ENCODE assay signal across 8 cellular contexts in genomic region chr2:151601803-151602202, GRCh38.
DNase-seq lines count a peak whose midpoint lies in the region; ATAC-seq, FAIRE-seq and TF ChIP-seq lines count a peak whose summit lies in the region.
"Not testable (repeated sequence)": the region's sequence is repeated elsewhere in the genome, so short reads cannot be mapped to it uniquely, and the experiment has no call there.

No MANE protein-coding gene starts in this region.

- H4K5ac ChIP-seq in IMR-90 (ENCODE audit: low read depth, low read length): not testable (repeated sequence)

- POLR2A ChIA-PET in CD8-positive, alpha-beta T cell (lab: Charles Lee); IMR-90 (lab: Charles Lee; ENCODE audit: unreplicated experiment); activated CD8-positive, alpha-beta T cell treated with anti-CD3 and anti-CD28 coated beads for 36 hours (lab: Charles Lee): not testable (repeated sequence)

- H3K27ac ChIP-seq in CD8-positive, alpha-beta T cell (ENCODE audit: low read depth, low read length); IMR-90 (ENCODE audit: insufficient read depth, low read length); lung (ENCODE audit: low read depth in 1 of 2, low read length in 1 of 2); gastrocnemius medialis: not testable (repeated sequence)

- not testable (repeated sequence) for H3K79me1 ChIP-seq in IMR-90 (ENCODE audit: low read depth in 1 of 2, low read length in 2 of 2)

- not testable (repeated sequence) for DNase-seq in CD8-positive, alpha-beta T cell; IMR-90; activated CD8-positive, alpha-beta T cell treated with anti-CD3 and anti-CD28 coated beads for 36 hours; frontal cortex (ENCODE audit: low spot score in 2 of 2); lung (ENCODE audit: low spot score); gastrocnemius medialis

- TF ChIP-seq CTCF in CD8-positive, alpha-beta T cell (IDR thresholded peaks at IDR 0.05); IMR-90 (conservative IDR thresholded peaks at IDR 0.05; ENCODE audit: low read depth, low read length); activated CD8-positive, alpha-beta T cell treated with anti-CD3 and anti-CD28 coated beads for 36 hours (IDR thresholded peaks at IDR 0.05); lung (IDR thresholded peaks at IDR 0.05; ENCODE audit: control extremely low read depth, extremely low read depth); gastrocnemius medialis (IDR thresholded peaks at IDR 0.05 in 4 of 5, conservative IDR thresholded peaks at IDR 0.05 in 1 of 5): not testable (repeated sequence)

- no CpG with 5 or more reads among the region's 4 CpGs for WGBS in IMR-90 (ENCODE audit: extremely low coverage in 2 of 2, insufficient read length in 1 of 2), 2 experiments
- no CpG with 5 or more reads among the region's 4 CpGs for WGBS in lung, 2 donors

- H3K4me3 ChIP-seq in CD8-positive, alpha-beta T cell (ENCODE audit: low read depth, low read length); IMR-90 (ENCODE audit: insufficient read depth, low read depth, low read length); lung; gastrocnemius medialis: not testable (repeated sequence)

- not testable (repeated sequence) for TF ChIP-seq RAD21 in IMR-90 (IDR thresholded peaks at IDR 0.05; ENCODE audit: low read length)

- not testable (repeated sequence) for H3K14ac ChIP-seq in IMR-90 (replicated peaks; ENCODE audit: low read depth, low read length)

- not testable (repeated sequence) for H2BK120ac ChIP-seq in IMR-90 (ENCODE audit: low read depth, low read length)

- CTCF ChIA-PET in CD8-positive, alpha-beta T cell (lab: Charles Lee); IMR-90 (lab: Yijun Ruan, JAX); activated CD8-positive, alpha-beta T cell treated with anti-CD3 and anti-CD28 coated beads for 36 hours (lab: Charles Lee): not testable (repeated sequence)

- not testable (repeated sequence) for H3K4me3 Mint-ChIP-seq in CD8-positive, alpha-beta T cell; activated CD8-positive, alpha-beta T cell treated with anti-CD3 and anti-CD28 coated beads for 36 hours

- not testable (repeated sequence) for H3K36me3 ChIP-seq in CD8-positive, alpha-beta T cell (ENCODE audit: insufficient read depth, low read length); IMR-90 (ENCODE audit: control insufficient read depth, insufficient read depth, low read length); lung (ENCODE audit: control insufficient read depth in 2 of 2, insufficient read depth in 2 of 2, low read length in 2 of 2); gastrocnemius medialis

- not testable (repeated sequence) for H2AK5ac ChIP-seq in IMR-90 (ENCODE audit: low read depth, low read length)

- H2AK9ac ChIP-seq in IMR-90 (replicated peaks; ENCODE audit: low read depth, low read length, poor library complexity): not testable (repeated sequence)

- not testable (repeated sequence) for H3K27me3 Mint-ChIP-seq in CD8-positive, alpha-beta T cell (ENCODE audit: low read depth); activated CD8-positive, alpha-beta T cell treated with anti-CD3 and anti-CD28 coated beads for 36 hours

- intact Hi-C loops in CD8-positive, alpha-beta T cell (cut with DNase I, micrococcal nuclease); IMR-90 (cut with micrococcal nuclease); activated CD8-positive, alpha-beta T cell treated with anti-CD3 and anti-CD28 coated beads for 36 hours (cut with micrococcal nuclease); gastrocnemius medialis (cut with DNase I; ENCODE audit: low total_unique reads): not testable (repeated sequence)

- not testable (repeated sequence) for H4K91ac ChIP-seq in IMR-90 (ENCODE audit: insufficient read depth, low read depth, low read length)

- not testable (repeated sequence) for H2AFZ ChIP-seq in IMR-90 (replicated peaks; ENCODE audit: low read length, poor library complexity)

- not testable (repeated sequence) for H3K9me3 ChIP-seq in CD8-positive, alpha-beta T cell (ENCODE audit: low read length); IMR-90 (ENCODE audit: control insufficient read depth, insufficient read depth, low read length); lung (ENCODE audit: control insufficient read depth in 2 of 2, insufficient read depth in 1 of 2, low read length in 1 of 2); gastrocnemius medialis

- not testable (repeated sequence) for H4K8ac ChIP-seq in IMR-90 (ENCODE audit: low read depth in 2 of 2, low read length in 2 of 2)

- not testable (repeated sequence) for H2BK15ac ChIP-seq in IMR-90 (ENCODE audit: low read depth, low read length)

- H3K23ac ChIP-seq in IMR-90 (ENCODE audit: low read depth, low read length): not testable (repeated sequence)

- H4K20me1 ChIP-seq in IMR-90 (ENCODE audit: insufficient read depth, low read length): not testable (repeated sequence)

- not testable (repeated sequence) for H3K4me1 Mint-ChIP-seq in CD8-positive, alpha-beta T cell (ENCODE audit: low read depth); activated CD8-positive, alpha-beta T cell treated with anti-CD3 and anti-CD28 coated beads for 36 hours (ENCODE audit: low read depth)

- not testable (repeated sequence) for H3K9me3 Mint-ChIP-seq in CD8-positive, alpha-beta T cell; activated CD8-positive, alpha-beta T cell treated with anti-CD3 and anti-CD28 coated beads for 36 hours

- H3K9ac ChIP-seq in IMR-90 (ENCODE audit: low read depth, low read length): not testable (repeated sequence)

- H2BK5ac ChIP-seq in IMR-90 (ENCODE audit: low read depth, low read length, poor library complexity, severe bottlenecking): not testable (repeated sequence)

- not testable (repeated sequence) for H3K4ac ChIP-seq in IMR-90 (ENCODE audit: low read depth, low read length)

- not testable (repeated sequence) for H3K36me3 Mint-ChIP-seq in CD8-positive, alpha-beta T cell; activated CD8-positive, alpha-beta T cell treated with anti-CD3 and anti-CD28 coated beads for 36 hours (ENCODE audit: low read depth)

- H3K4me2 ChIP-seq in IMR-90 (ENCODE audit: low read depth, low read length): not testable (repeated sequence)

- FAIRE-seq in frontal cortex (lab: Jason Lieb, UNC): peak; percentile 77

- H3K4me1 ChIP-seq in CD8-positive, alpha-beta T cell (ENCODE audit: insufficient read depth, low read length); IMR-90 (ENCODE audit: control insufficient read depth, insufficient read depth, low read length); lung (ENCODE audit: control insufficient read depth in 2 of 2, insufficient read depth in 2 of 2, low read length in 2 of 2); gastrocnemius medialis: not testable (repeated sequence)

- H3K27ac Mint-ChIP-seq in CD8-positive, alpha-beta T cell; activated CD8-positive, alpha-beta T cell treated with anti-CD3 and anti-CD28 coated beads for 36 hours: not testable (repeated sequence)

- peak; percentile 74 for ATAC-seq in CD8-positive, alpha-beta T cell
- peak; percentile 54 for ATAC-seq in GM21381 (IDR thresholded peaks at IDR 0.05; ENCODE audit: unreplicated experiment)
- ATAC-seq in HG02852 (IDR thresholded peaks at IDR 0.05; ENCODE audit: unreplicated experiment): peak; percentile 48
- ATAC-seq in IMR-90 (ENCODE audit: low read depth): peak; percentile 83
- ATAC-seq in activated CD8-positive, alpha-beta T cell treated with anti-CD3 and anti-CD28 coated beads for 36 hours: peak; percentile 66
- ATAC-seq in lung (ENCODE audit: insufficient read depth, low FRiP score): peak; percentile 81
- ATAC-seq in gastrocnemius medialis: peak; percentile 61 to 72

- H3K18ac ChIP-seq in IMR-90 (ENCODE audit: low read depth, low read length): not testable (repeated sequence)

- not testable (repeated sequence) for BruUV-seq in IMR-90 (replicated peaks; lab: Mats Ljungman, UMichigan)

- in situ Hi-C loops in IMR-90 (cut with MboI; ENCODE audit: low sequenced_read_pairs): not testable (repeated sequence)
- in situ Hi-C loops in gastrocnemius medialis (cut with MboI; ENCODE audit: low sequenced_read_pairs in 4 of 4): loop anchor here in 2 of 4 donors (25.0 kb wide), 1 partner anchor 410 kb away; no protein-coding TSS in a partner anchor

- H3K9me1 ChIP-seq in IMR-90 (ENCODE audit: insufficient read depth, low read length): not testable (repeated sequence)

- dilution Hi-C loops in IMR-90 (cut with HindIII; ENCODE audit: low sequenced_read_pairs, unreplicated experiment): not testable (repeated sequence)

- TF ChIP-seq POLR2A in IMR-90 (IDR thresholded peaks at IDR 0.05; ENCODE audit: low read depth, low read length); gastrocnemius medialis (IDR thresholded peaks at IDR 0.05): not testable (repeated sequence)

- not testable (repeated sequence) for H2BK20ac ChIP-seq in IMR-90 (ENCODE audit: low read depth, low read length)

- not testable (repeated sequence) for H3K27me3 ChIP-seq in CD8-positive, alpha-beta T cell (ENCODE audit: insufficient read depth, low read length); IMR-90 (ENCODE audit: control insufficient read depth, insufficient read depth, low read length); lung (ENCODE audit: control insufficient read depth, insufficient read depth); gastrocnemius medialis

- not testable (repeated sequence) for H3K56ac ChIP-seq in IMR-90 (ENCODE audit: extremely low read depth, insufficient read depth, low read length)
